Comparison of ENCODE assay signal across 20 cellular contexts in the genomic region with DNA sequence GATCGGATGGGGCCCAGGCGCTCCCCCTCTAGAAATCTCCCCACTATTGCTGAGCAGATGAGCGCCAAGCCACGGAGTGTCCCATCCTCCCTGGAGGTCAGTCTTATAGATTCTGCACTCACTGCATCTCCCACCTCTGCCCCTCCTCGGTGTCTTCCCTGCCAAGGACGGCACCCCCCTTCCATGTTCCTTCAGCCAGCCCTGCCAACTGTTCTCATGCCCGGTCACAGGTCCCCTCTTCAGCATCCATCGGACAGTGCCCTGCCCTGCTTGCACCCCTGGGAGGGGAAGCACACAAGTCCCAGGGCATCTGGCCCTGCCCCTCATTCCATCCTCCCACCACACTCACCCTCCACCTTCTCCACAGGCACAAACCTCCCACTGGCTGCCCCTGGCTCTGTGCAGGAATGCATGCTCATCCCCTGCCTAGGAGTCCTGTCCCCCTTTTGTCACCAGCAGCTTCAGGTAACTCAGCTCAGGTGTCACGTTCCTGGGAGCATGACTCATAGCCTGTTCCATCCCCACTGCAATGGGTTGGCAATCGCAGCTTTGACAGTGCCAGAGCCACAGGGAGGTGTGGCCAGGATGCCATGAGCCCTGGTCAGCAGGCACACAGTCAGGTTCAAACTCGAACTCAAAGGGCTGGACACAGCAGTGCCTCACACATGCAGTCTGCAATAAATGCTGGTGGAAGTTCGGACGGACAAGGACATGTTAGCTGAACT.
DNase-seq lines count a peak whose midpoint lies in the region; ATAC-seq, FAIRE-seq and TF ChIP-seq lines count a peak whose summit lies in the region.
"Had no signal": no experiment of that assay in that cellular context is flagged by ENCODE, and none has a peak within 500 bp of the region (broad histone marks: within the 10 kb centered on the region; RNA-seq: fewer than 3 reads in every experiment).

No MANE protein-coding gene starts in this region.

- CTCF ChIA-PET in H1 (lab: Charles Lee; ENCODE audit: partially characterized antibody), result interaction anchor here (0.6 to 1.9 kb wide), 5 partner anchors 8 to 156 kb away, joined by 3 to 7 read pairs (median 3); no protein-coding TSS in a partner anchor

- H4K20me1 ChIP-seq in H1 (replicated peaks in 1 of 2; ENCODE audit: control insufficient read depth in 1 of 2, insufficient read depth in 2 of 2, low read length in 2 of 2), result no peaks in the 10 kb centered on the region

- POLR2A ChIA-PET in H1 (lab: Charles Lee; ENCODE audit: partially characterized antibody), result no interaction called here

- peak overlapping the region; percentile 31; the same call in 1 of the 2 replicates for H2BK12ac ChIP-seq in H1 (ENCODE audit: low read depth, low read length)

- no peaks in the 10 kb centered on the region for H3K36me3 ChIP-seq in H1 (ENCODE audit: control insufficient read depth in 2 of 4, insufficient read depth in 4 of 4, low read length in 3 of 4)
- no peaks in the 10 kb centered on the region for H3K36me3 ChIP-seq in mesendoderm (ENCODE audit: control insufficient read depth, insufficient read depth, low read length)
- no peaks in the 10 kb centered on the region for H3K36me3 ChIP-seq in esophagus squamous epithelium
- H3K36me3 ChIP-seq: SJSA1 had no signal

- H3K79me1 ChIP-seq in H1 (ENCODE audit: low read depth, low read length) (no peaks in the 10 kb centered on the region), mesendoderm (ENCODE audit: low read length) (no peaks in the 10 kb centered on the region)

- no peak overlapping the region for H2BK120ac ChIP-seq in H1 (replicated peaks; ENCODE audit: low read depth, low read length)
- no peak overlapping the region for H2BK120ac ChIP-seq in mesendoderm (ENCODE audit: low read depth, low read length)

- H3K79me2 ChIP-seq in H1 (ENCODE audit: control insufficient read depth in 1 of 2, insufficient read depth in 2 of 2, low read length in 2 of 2) (no peaks in the 10 kb centered on the region), mesendoderm (ENCODE audit: control insufficient read depth, insufficient read depth, low read length) (no peaks in the 10 kb centered on the region)

- TF ChIP-seq CTCF in LNCaP clone FGC (IDR thresholded peaks at IDR 0.05; ENCODE audit: control insufficient read depth, extremely low read depth, insufficient read depth), result no peak
- TF ChIP-seq CTCF in H1 (IDR thresholded peaks at IDR 0.05; ENCODE audit: control extremely low read depth in 1 of 3, insufficient read depth in 1 of 3, low read depth in 1 of 3, low read length in 3 of 3), result no peak
- no peak for TF ChIP-seq CTCF in esophagus squamous epithelium (IDR thresholded peaks at IDR 0.05)

- intact Hi-C loops in esophagus squamous epithelium (cut with DNase I), result no loop called here

- no peak for FAIRE-seq in H1 (lab: Jason Lieb, UNC)

- H3K4me1 ChIP-seq in H1 (replicated peaks in 1 of 4; ENCODE audit: control insufficient read depth in 3 of 4, insufficient read depth in 4 of 4, low read length in 3 of 4), result no peaks in the 10 kb centered on the region; a peak in 2 of 7 replicates
- no peaks in the 10 kb centered on the region for H3K4me1 ChIP-seq in mesendoderm (ENCODE audit: control insufficient read depth, low read depth, low read length)
- no peaks in the 10 kb centered on the region for H3K4me1 ChIP-seq in esophagus squamous epithelium
- H3K4me1 ChIP-seq: SJSA1 had no signal

- no peak overlapping the region for H3K27ac ChIP-seq in H1 (ENCODE audit: low read depth, low read length)
- H3K27ac ChIP-seq in mesendoderm (ENCODE audit: low read depth, low read length), result no peak overlapping the region
- H3K27ac ChIP-seq in esophagus squamous epithelium, result no peak overlapping the region
- H3K27ac ChIP-seq: SJSA1 had no signal

- H3K18ac ChIP-seq in H1 (ENCODE audit: extremely low read depth, low read length) (no peak overlapping the region), mesendoderm (ENCODE audit: low read length) (no peak overlapping the region)

- H4K91ac ChIP-seq in H1 (replicated peaks; ENCODE audit: insufficient read length, low read length), result no peak overlapping the region

- H2BK15ac ChIP-seq in H1 (ENCODE audit: low read length) (no peak overlapping the region), mesendoderm (replicated peaks; ENCODE audit: low read depth) (no peak overlapping the region)

- TF ChIP-seq POLR2A in H1 (IDR thresholded peaks at IDR 0.05; ENCODE audit: control extremely low read depth in 1 of 2, low read depth in 2 of 2, low read length in 2 of 2) (no peak), esophagus squamous epithelium (IDR thresholded peaks at IDR 0.05) (no peak)

- H3K27me3 ChIP-seq in H1 (replicated peaks in 1 of 4; ENCODE audit: control insufficient read depth in 3 of 4, extremely low read depth in 1 of 4, insufficient read depth in 3 of 4, low read length in 3 of 4) (no peaks in the 10 kb centered on the region), mesendoderm (ENCODE audit: insufficient read depth, low read length, poor library complexity) (no peaks in the 10 kb centered on the region), esophagus squamous epithelium (peaks cover 0 to 37% (median 0%) of the 10 kb centered on the region in 4 donors)
- H3K27me3 ChIP-seq: SJSA1 had no signal

- no peak overlapping the region for H3K56ac ChIP-seq in H1 (replicated peaks; ENCODE audit: insufficient read length, low read depth, low read length)
- H3K56ac ChIP-seq in mesendoderm (ENCODE audit: low read length), result no peak overlapping the region

- no peak overlapping the region for H2AFZ ChIP-seq in H1 (ENCODE audit: low read length)

- H2AK5ac ChIP-seq in H1 (ENCODE audit: low read depth, low read length) (no peak overlapping the region), mesendoderm (ENCODE audit: low read length) (no peak overlapping the region)

- no peak overlapping the region for H4K5ac ChIP-seq in H1 (ENCODE audit: insufficient read length, low read depth, low read length)
- H4K5ac ChIP-seq in mesendoderm (ENCODE audit: low read length), result no peak overlapping the region

- TF ChIP-seq RAD21 in H1 (IDR thresholded peaks at IDR 0.05 in 1 of 2, conservative IDR thresholded peaks at IDR 0.05 in 1 of 2; ENCODE audit: low read depth in 2 of 2, low read length in 2 of 2), result no peak

- no peak overlapping the region for H3K4ac ChIP-seq in H1 (replicated peaks; ENCODE audit: insufficient read length, low read depth, low read length)
- no peak overlapping the region for H3K4ac ChIP-seq in mesendoderm (ENCODE audit: low read depth, low read length)

- H4K8ac ChIP-seq in H1 (ENCODE audit: extremely low read depth, insufficient read depth, low read length) (no peak overlapping the region), mesendoderm (ENCODE audit: low read depth, low read length) (no peak overlapping the region)

- TF ChIP-seq EP300 in H1 (IDR thresholded peaks at IDR 0.05; ENCODE audit: borderline replicate concordance in 1 of 2, low read depth in 2 of 2, low read length in 2 of 2), result no peak

- no peak overlapping the region for H2BK20ac ChIP-seq in H1 (ENCODE audit: low read length)

- no peaks in the 10 kb centered on the region for H3K23me2 ChIP-seq in H1 (ENCODE audit: low read depth, low read length)

- no peak overlapping the region for H3K14ac ChIP-seq in H1 (ENCODE audit: insufficient read length)

- DNase-seq in ELF-1 (ENCODE audit: low read depth, low spot score), result peak; percentile 18
- peak; percentile 34 for DNase-seq in LNCaP clone FGC (ENCODE audit: low read depth)
- peak in 1 of 2 experiments; percentile 13 for DNase-seq in H1 (ENCODE audit: low read depth in 1 of 2, low spot score in 2 of 2)
- peak; percentile 83 for DNase-seq in mesendoderm
- no peak for DNase-seq in esophagus squamous epithelium (lab: John Stamatoyannopoulos, UW)
- no peak for DNase-seq in glomerular visceral epithelial cell (ENCODE audit: extremely low spot score)
- no peak for DNase-seq in germinal center (ENCODE audit: low spot score)
- DNase-seq: COR-L47, DMS79, GOT3, HFFc6, KG1, MM.1S, NCI-H1092 treated with DMSO at 0.1 percent for 48 hours, NCI-H2107, NCI-H345, OCI-M1, SW 1271 had no signal

- H3K4me2 ChIP-seq in H1 (ENCODE audit: insufficient read depth in 1 of 2, low read depth in 2 of 2, low read length in 2 of 2), result no peak overlapping the region
- no peak overlapping the region for H3K4me2 ChIP-seq in mesendoderm (ENCODE audit: low read length)

- H2BK5ac ChIP-seq in H1 (ENCODE audit: low read depth, low read length), result no peak overlapping the region
- no peak overlapping the region for H2BK5ac ChIP-seq in mesendoderm (ENCODE audit: low read length)

- H3K9ac ChIP-seq in H1 (replicated peaks in 1 of 4; ENCODE audit: extremely low read depth in 1 of 4, low read depth in 3 of 4, low read length in 3 of 4) (no peak overlapping the region), mesendoderm (ENCODE audit: low read length) (no peak overlapping the region)

- H3K23ac ChIP-seq in H1 (ENCODE audit: insufficient read length) (no peak overlapping the region), mesendoderm (ENCODE audit: low read length) (no peak overlapping the region)

- no peak for ATAC-seq in GM18861 (IDR thresholded peaks at IDR 0.05; ENCODE audit: unreplicated experiment)

- H3K9me3 ChIP-seq in H1 (ENCODE audit: insufficient read depth in 2 of 2, low read depth in 1 of 2, low read length in 1 of 2) (no peaks in the 10 kb centered on the region), esophagus squamous epithelium (no peaks in the 10 kb centered on the region)

- WGBS in H1 (ENCODE audit: extremely low coverage in 1 of 2, insufficient coverage in 1 of 2, insufficient read length in 1 of 2, insufficient replicate concordance in 2 of 2, low coverage in 1 of 2, low lambda C conversion rate in 2 of 2, missing lambda C conversion rate in 1 of 2), 2 experiments, result 67% methylated on average over 12 of the region's 13 CpGs; no CpG with 5 or more reads in 1 of the 2 experiments
- WGBS in mesendoderm (ENCODE audit: extremely low coverage, insufficient coverage, low lambda C conversion rate), result no CpG with 5 or more reads among the region's 13 CpGs
- WGBS in esophagus squamous epithelium, 2 donors, result 52 to 66% methylated on average over 10 to 11 of the region's 13 CpGs

- no peak overlapping the region for H3K4me3 ChIP-seq in LNCaP clone FGC (ENCODE audit: low read depth, low read length)
- no peak overlapping the region for H3K4me3 ChIP-seq in H1 (ENCODE audit: extremely low read depth in 1 of 4, insufficient read depth in 2 of 4, low read depth in 3 of 4, low read length in 4 of 4)
- H3K4me3 ChIP-seq in mesendoderm (ENCODE audit: low read length), result no peak overlapping the region
- H3K4me3 ChIP-seq in esophagus squamous epithelium, result no peak overlapping the region
- H3K4me3 ChIP-seq: SJSA1 had no signal

TF ChIP-seq in H1, 55 proteins besides CTCF, POLR2A, EP300 and RAD21:
- TF ChIP-seq JUND (IDR thresholded peaks at IDR 0.05; ENCODE audit: low read length) (peak; percentile 76; the same call in 1 of the 2 replicates), FOSL1 (IDR thresholded peaks at IDR 0.05; ENCODE audit: insufficient read depth, low read depth, low read length) (no peak), SIN3A (conservative IDR thresholded peaks at IDR 0.05 in 1 of 2, IDR thresholded peaks at IDR 0.05 in 1 of 2; ENCODE audit: low read depth in 1 of 2, low read length in 2 of 2) (no peak), EGR1 (IDR thresholded peaks at IDR 0.05; ENCODE audit: borderline replicate concordance, low read depth, low read length) (no peak)

Comparison
In these comparisons a context has a peak if more than half of its experiments do, and no peak if none do; other contexts are left out.
1. DNase-seq: peak in ELF-1 (single experiment), LNCaP clone FGC (single experiment) and mesendoderm (single experiment); none in esophagus squamous epithelium (single experiment), glomerular visceral epithelial cell (single experiment) and germinal center (single experiment).